Comparison of ENCODE assay signal across 21 cellular contexts in the genomic region with DNA sequence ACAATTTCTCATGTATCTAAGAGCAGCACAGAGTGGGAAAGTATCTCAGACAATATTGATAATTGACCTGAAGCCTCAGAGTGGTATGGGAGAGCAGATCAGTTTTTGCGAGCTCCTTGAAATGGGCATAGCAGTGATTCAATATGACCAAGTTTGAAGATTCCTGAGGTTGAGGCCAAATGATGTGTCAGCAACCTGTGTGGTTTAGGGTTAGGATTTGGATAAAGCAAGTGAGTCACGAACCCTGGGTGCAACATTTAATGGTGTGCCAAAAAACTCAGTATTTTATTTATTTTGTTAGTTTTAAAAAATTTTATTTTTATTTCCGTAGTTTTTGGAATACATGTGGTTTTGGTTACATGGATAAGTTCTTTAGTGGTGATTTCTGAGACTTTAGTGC.
DNase-seq lines count a peak whose midpoint lies in the region; ATAC-seq, FAIRE-seq and TF ChIP-seq lines count a peak whose summit lies in the region.
"Had no signal": no experiment of that assay in that cellular context is flagged by ENCODE, and none has a peak within 500 bp of the region (broad histone marks: within the 10 kb centered on the region; RNA-seq: fewer than 3 reads in every experiment).

No MANE protein-coding gene starts in this region.

- peak; percentile 26 for DNase-seq in EH (ENCODE audit: low read depth)
- peak; percentile 82 for DNase-seq in M059J (ENCODE audit: low read depth)
- peak; percentile 88 for DNase-seq in bronchial epithelial cell (ENCODE audit: low read depth)
- DNase-seq in mesenchymal stem cell = no peak
- no peak for DNase-seq in nephron progenitor cell
- no peak for DNase-seq in kidney
- no peak for DNase-seq in NCI-H2227 (lab: John Stamatoyannopoulos, UW; ENCODE audit: unreplicated experiment)
- DNase-seq: activated naive CD4-positive, alpha-beta T cell treated with anti-CD3 and anti-CD28 coated beads, Interleukin-2, amount 50 U/mL, for 16 hours; COR-L47; dermis blood vessel endothelial cell; erythroblast; Kasumi-1; naive thymus-derived CD4-positive, alpha-beta T cell; NCI-H1436 treated with DMSO at 0.1 percent for 48 hours; NCI-H2227 treated with DMSO at 0.1 percent for 48 hours; stimulated activated CD4-positive, alpha-beta T cell treated with anti-CD3 and anti-CD28 coated beads, Interleukin-2, amount 100 ng/mL, for 24 hours; upper lobe of right lung had no signal

- no peaks in the 10 kb centered on the region for H3K27me3 ChIP-seq in bronchial epithelial cell (ENCODE audit: control insufficient read depth, insufficient read depth, low read length)
- no peaks in the 10 kb centered on the region for H3K27me3 ChIP-seq in mesenchymal stem cell (ENCODE audit: control insufficient read depth in 1 of 2, insufficient read depth in 1 of 2, low read length in 2 of 2)
- H3K27me3 ChIP-seq: upper lobe of right lung had no signal

- no peak overlapping the region for H3K23ac ChIP-seq in mesenchymal stem cell (ENCODE audit: low read length in 2 of 2)

- H3K14ac ChIP-seq in mesenchymal stem cell (ENCODE audit: low read length in 2 of 2) = no peak overlapping the region

- no peak overlapping the region for H3K4me2 ChIP-seq in mesenchymal stem cell (ENCODE audit: low read length, poor library complexity, severe bottlenecking)

- H3K27ac Mint-ChIP-seq in nephron progenitor cell = no peak overlapping the region
- H3K27ac Mint-ChIP-seq: brain; naive thymus-derived CD4-positive, alpha-beta T cell had no signal

- ATAC-seq in GM18861 (IDR thresholded peaks at IDR 0.05; ENCODE audit: unreplicated experiment) = no peak
- ATAC-seq: naive thymus-derived CD4-positive, alpha-beta T cell; upper lobe of right lung had no signal

- H3K4me3 ChIP-seq in bronchial epithelial cell (ENCODE audit: low read depth, low read length) (no peak overlapping the region), mesenchymal stem cell (ENCODE audit: insufficient read depth in 1 of 2, low read depth in 1 of 2, low read length in 2 of 2) (no peak overlapping the region), kidney (ENCODE audit: low read length in 2 of 2) (no peak overlapping the region)
- H3K4me3 ChIP-seq: upper lobe of right lung had no signal

- 94% methylated on average over 1 of the region's 3 CpGs for WGBS in mesenchymal stem cell

- H3K9me3 ChIP-seq in mesenchymal stem cell (ENCODE audit: control insufficient read depth, low read length) (no peaks in the 10 kb centered on the region), kidney (ENCODE audit: control insufficient read depth in 1 of 2, low read length in 2 of 2) (no peaks in the 10 kb centered on the region)
- H3K9me3 ChIP-seq: upper lobe of right lung had no signal

- no peaks in the 10 kb centered on the region for H3K27me3 Mint-ChIP-seq in nephron progenitor cell (ENCODE audit: low read depth, poor library complexity)

- TF ChIP-seq CTCF in bronchial epithelial cell (IDR thresholded peaks at IDR 0.05; ENCODE audit: insufficient read depth, low read length, severe bottlenecking) = no peak
- TF ChIP-seq CTCF in nephron progenitor cell (IDR thresholded peaks at IDR 0.05) = no peak
- TF ChIP-seq CTCF in kidney (IDR thresholded peaks at IDR 0.05; ENCODE audit: borderline replicate concordance, extremely low read depth, insufficient read depth) = no peak

- H2BK12ac ChIP-seq in mesenchymal stem cell (ENCODE audit: low read length in 2 of 2) = no peak overlapping the region

- no peak overlapping the region for H2BK15ac ChIP-seq in mesenchymal stem cell (ENCODE audit: low read depth, poor library complexity, severe bottlenecking)

- H3K36me3 ChIP-seq in bronchial epithelial cell (ENCODE audit: control insufficient read depth, insufficient read depth, low read length) (no peaks in the 10 kb centered on the region), mesenchymal stem cell (ENCODE audit: control insufficient read depth in 1 of 2, insufficient read depth in 2 of 2, low read depth in 1 of 2, low read length in 2 of 2) (no peaks in the 10 kb centered on the region), kidney (ENCODE audit: control insufficient read depth in 1 of 2, insufficient read depth in 2 of 2, low read length in 2 of 2) (no peaks in the 10 kb centered on the region)
- H3K36me3 ChIP-seq: upper lobe of right lung had no signal

- no peak overlapping the region for H3K4me3 Mint-ChIP-seq in nephron progenitor cell
- H3K4me3 Mint-ChIP-seq: brain; naive thymus-derived CD4-positive, alpha-beta T cell had no signal

- intact Hi-C loops in kidney (cut with DNase I) = no loop called here

- no peak overlapping the region for H4K91ac ChIP-seq in mesenchymal stem cell (ENCODE audit: low read length)

- no peak overlapping the region for H2BK5ac ChIP-seq in mesenchymal stem cell (ENCODE audit: low read depth, low read length, poor library complexity, severe bottlenecking)

- H3K4ac ChIP-seq in mesenchymal stem cell (ENCODE audit: low read depth in 1 of 2, low read length in 2 of 2) = no peak overlapping the region

- FAIRE-seq in bronchial epithelial cell (lab: Jason Lieb, UNC) (no peak), kidney (lab: Jason Lieb, UNC) (no peak)
- FAIRE-seq: HTR-8/SVneo, islet of Langerhans had no signal

- H3K9ac ChIP-seq in mesenchymal stem cell (ENCODE audit: low read length) (peak overlapping the region; percentile 43), kidney (ENCODE audit: low read length in 2 of 2) (no peak overlapping the region)

- H3K4me1 ChIP-seq in mesenchymal stem cell (ENCODE audit: control insufficient read depth, insufficient read depth, low read depth, low read length) (no peaks in the 10 kb centered on the region), kidney (ENCODE audit: control insufficient read depth in 1 of 2, insufficient read depth in 1 of 2, low read depth in 1 of 2, low read length in 2 of 2) (no peaks in the 10 kb centered on the region)
- H3K4me1 ChIP-seq: upper lobe of right lung had no signal

- no peak overlapping the region for H2BK120ac ChIP-seq in mesenchymal stem cell (ENCODE audit: low read depth, low read length)

- no peak overlapping the region for H2AFZ ChIP-seq in mesenchymal stem cell (ENCODE audit: low read depth, low read length)

- peaks cover 2% of the 10 kb centered on the region for H3K9me3 Mint-ChIP-seq in nephron progenitor cell

- H2AK5ac ChIP-seq in mesenchymal stem cell (ENCODE audit: low read length, severe bottlenecking) = no peak overlapping the region

- H3K36me3 Mint-ChIP-seq in nephron progenitor cell (ENCODE audit: low read depth) = no peaks in the 10 kb centered on the region
- H3K36me3 Mint-ChIP-seq: brain had no signal

- no peak overlapping the region for H4K8ac ChIP-seq in mesenchymal stem cell (ENCODE audit: low read length)

- H3K27ac ChIP-seq in mesenchymal stem cell (ENCODE audit: low read length, poor library complexity, severe bottlenecking) = no peak overlapping the region
- H3K27ac ChIP-seq in kidney (ENCODE audit: low read depth in 2 of 2, low read length in 2 of 2) = no peak overlapping the region
- H3K27ac ChIP-seq: upper lobe of right lung had no signal

- no peak overlapping the region for H3K18ac ChIP-seq in mesenchymal stem cell (ENCODE audit: low read depth in 1 of 2, low read length in 2 of 2)

- H3K79me1 ChIP-seq in mesenchymal stem cell (replicated peaks; ENCODE audit: low read length, poor library complexity, severe bottlenecking) = no peaks in the 10 kb centered on the region

- H3K4me1 Mint-ChIP-seq in nephron progenitor cell = no peaks in the 10 kb centered on the region
- H3K4me1 Mint-ChIP-seq: brain; naive thymus-derived CD4-positive, alpha-beta T cell had no signal

Comparison
In these comparisons a context has a peak if more than half of its experiments do, and no peak if none do; other contexts are left out.
1. DNase-seq: peak in EH (single experiment), M059J (single experiment) and bronchial epithelial cell (single experiment); none in mesenchymal stem cell (single experiment), nephron progenitor cell (single experiment), kidney (single experiment) and NCI-H2227 (single experiment).